ENCODE assay signal across 13 cellular contexts in the genomic region with DNA sequence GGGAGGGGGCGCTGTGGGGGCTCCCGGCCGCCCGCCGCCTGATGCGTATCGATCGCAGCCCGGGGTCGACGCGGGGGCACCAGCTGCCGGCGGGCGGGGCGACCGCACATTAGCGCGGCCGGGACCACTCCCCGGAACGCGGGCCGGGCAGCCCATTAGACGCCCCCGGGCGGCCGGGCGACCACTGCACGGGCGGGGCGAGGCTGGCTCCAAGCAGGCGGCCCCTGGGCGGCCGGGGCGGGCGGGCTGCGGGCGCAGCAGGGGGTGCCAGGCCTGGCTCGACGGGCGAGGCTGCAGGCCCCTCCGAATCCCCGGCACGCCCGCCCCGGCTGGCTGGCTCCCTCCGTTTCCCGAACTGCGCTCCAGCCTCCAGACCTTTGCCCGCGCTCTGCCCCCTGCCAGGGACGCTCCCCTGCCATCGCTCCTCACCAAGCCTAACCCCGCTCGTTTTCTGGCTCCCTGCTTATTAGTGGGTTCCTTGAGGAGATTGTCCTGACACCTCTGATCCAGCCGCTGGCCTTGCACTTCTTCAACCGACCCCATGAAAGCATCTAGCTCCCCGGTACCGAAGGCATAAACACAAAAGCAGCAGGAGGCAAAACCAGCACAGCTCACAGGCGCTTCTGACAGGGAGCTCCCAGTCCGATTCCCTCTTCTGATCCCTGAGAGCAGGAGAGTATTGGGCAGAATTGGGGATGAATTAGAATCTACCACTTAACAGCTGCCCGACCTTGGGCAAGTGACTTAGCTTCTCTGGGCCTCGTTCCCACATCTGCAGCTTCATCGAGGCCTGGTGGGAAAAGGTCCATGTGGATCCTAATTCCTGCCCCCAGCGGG.
DNase-seq lines count a peak whose midpoint lies in the region; ATAC-seq and TF ChIP-seq lines count a peak whose summit lies in the region.
"Had no signal": no experiment of that assay in that cellular context is flagged by ENCODE, and none has a peak within 500 bp of the region (broad histone marks: within the 10 kb centered on the region; RNA-seq: fewer than 3 reads in every experiment).

No MANE protein-coding gene starts in this region.

- H3K36me3 Mint-ChIP-seq in osteocyte (ENCODE audit: unreplicated experiment) (no peaks in the 10 kb centered on the region), HFFc6 (ENCODE audit: low read depth) (no peaks in the 10 kb centered on the region)

- H3K27ac Mint-ChIP-seq in osteocyte (ENCODE audit: unreplicated experiment) (peak overlapping the region; percentile 14), HFFc6 (no peak overlapping the region)
- H3K27ac Mint-ChIP-seq: activated CD4-positive, alpha-beta T cell treated with anti-CD3 and anti-CD28 coated beads, Interleukin-2, amount 10 ng/mL, durations not matched to agents 7 days and 5 days had no signal

- H3K4me1 ChIP-seq in ES-I3 (ENCODE audit: insufficient read depth, low read length) = peaks cover 19% of the 10 kb centered on the region; the same call in 1 of the 2 replicates
- H3K4me1 ChIP-seq in hepatocyte (ENCODE audit: insufficient read depth) = peaks cover 9% of the 10 kb centered on the region

- H3K27ac ChIP-seq in hepatocyte = no peak overlapping the region
- H3K27ac ChIP-seq: brain microvascular endothelial cell, epithelial cell of prostate, PC-9 had no signal

- H3K27me3 Mint-ChIP-seq in osteocyte (ENCODE audit: unreplicated experiment) = peaks cover 46% of the 10 kb centered on the region
- peaks cover 33% of the 10 kb centered on the region for H3K27me3 Mint-ChIP-seq in HFFc6 (ENCODE audit: insufficient read depth)

- H3K27me3 ChIP-seq in hepatocyte = peaks cover 16% of the 10 kb centered on the region

- H3K9me3 Mint-ChIP-seq in osteocyte (ENCODE audit: unreplicated experiment) = no peaks in the 10 kb centered on the region
- H3K9me3 Mint-ChIP-seq in HFFc6 = no peaks in the 10 kb centered on the region
- H3K9me3 Mint-ChIP-seq: activated CD4-positive, alpha-beta T cell treated with anti-CD3 and anti-CD28 coated beads, Interleukin-2, amount 10 ng/mL, durations not matched to agents 7 days and 5 days had no signal

- WGBS in hepatocyte (ENCODE audit: low lambda C conversion rate, missing lambda C conversion rate) = 26% methylated on average over 27 of the region's 66 CpGs

- H3K79me2 ChIP-seq in hepatocyte = no peaks in the 10 kb centered on the region

- H2AFZ ChIP-seq in hepatocyte = no peak overlapping the region
- H2AFZ ChIP-seq: PC-9 had no signal

- peak overlapping the region; percentile 79 for H3K4me2 ChIP-seq in hepatocyte

- DNase-seq in NCI-H1092 treated with DMSO at 0.1 percent for 48 hours (lab: John Stamatoyannopoulos, UW) = peak; percentile 88
- DNase-seq in hepatocyte (ENCODE audit: low spot score) = peak; percentile 40
- DNase-seq in osteocyte (ENCODE audit: extremely low spot score, unreplicated experiment) = no peak
- DNase-seq in HFFc6 = no peak
- no peak for DNase-seq in NOMO-1 (lab: John Stamatoyannopoulos, UW; ENCODE audit: unreplicated experiment in 2 of 2)
- DNase-seq: activated CD4-positive, alpha-beta T cell treated with anti-CD3 and anti-CD28 coated beads, Interleukin-2, amount 10 ng/mL, durations not matched to agents 7 days and 5 days; brain microvascular endothelial cell; head of caudate nucleus; Karpas-422; PC-9 had no signal

- peak overlapping the region; percentile 56; the same call in 1 of the 2 replicates for H3K9ac ChIP-seq in ES-I3 (ENCODE audit: low read depth, low read length)

- H4K20me1 ChIP-seq in hepatocyte (ENCODE audit: insufficient read depth, poor library complexity, severe bottlenecking) = no peaks in the 10 kb centered on the region

- TF ChIP-seq CTCF in hepatocyte (IDR thresholded peaks at IDR 0.05; ENCODE audit: poor library complexity) (no peak), osteocyte (IDR thresholded peaks at IDR 0.05) (no peak), HFFc6 (IDR thresholded peaks at IDR 0.05) (no peak)

- no peak overlapping the region for H3K4me3 ChIP-seq in hepatocyte
- H3K4me3 ChIP-seq: PC-9 had no signal

- no peaks in the 10 kb centered on the region for H3K9me2 ChIP-seq in hepatocyte (replicated peaks; ENCODE audit: insufficient read depth)

- H3K4me1 Mint-ChIP-seq in osteocyte (ENCODE audit: unreplicated experiment) (peaks cover 9% of the 10 kb centered on the region), HFFc6 (ENCODE audit: low read depth) (no peaks in the 10 kb centered on the region)
- H3K4me1 Mint-ChIP-seq: activated CD4-positive, alpha-beta T cell treated with anti-CD3 and anti-CD28 coated beads, Interleukin-2, amount 10 ng/mL, durations not matched to agents 7 days and 5 days had no signal

- no peak for ATAC-seq in HG02981 (IDR thresholded peaks at IDR 0.05; ENCODE audit: unreplicated experiment)

- H3K9me3 ChIP-seq in ES-I3 (ENCODE audit: control insufficient read depth, insufficient read depth, low read length) (no peaks in the 10 kb centered on the region), hepatocyte (ENCODE audit: low read depth) (no peaks in the 10 kb centered on the region)

- peak overlapping the region; percentile 75 for H3K4me3 Mint-ChIP-seq in osteocyte (ENCODE audit: unreplicated experiment)
- no peak overlapping the region for H3K4me3 Mint-ChIP-seq in HFFc6
- H3K4me3 Mint-ChIP-seq: activated CD4-positive, alpha-beta T cell treated with anti-CD3 and anti-CD28 coated beads, Interleukin-2, amount 10 ng/mL, durations not matched to agents 7 days and 5 days had no signal

- no peaks in the 10 kb centered on the region for H3K36me3 ChIP-seq in ES-I3 (ENCODE audit: insufficient read depth, low read length)
- H3K36me3 ChIP-seq in hepatocyte (replicated peaks; ENCODE audit: insufficient read depth, low read depth) = no peaks in the 10 kb centered on the region
- H3K36me3 ChIP-seq: brain microvascular endothelial cell had no signal

Comparison
In these comparisons a context has a peak if more than half of its experiments do, and no peak if none do; other contexts are left out.
1. DNase-seq: peak in NCI-H1092 treated with DMSO at 0.1 percent for 48 hours (single experiment) and hepatocyte (single experiment); none in osteocyte (single experiment), HFFc6 (single experiment) and NOMO-1 (0 of 2).